Comparison of ENCODE assay signal across 8 cellular contexts in genomic region chr11:6438979-6439571, GRCh38.
DNase-seq lines count a peak whose midpoint lies in the region; ATAC-seq and TF ChIP-seq lines count a peak whose summit lies in the region.

No MANE protein-coding gene starts in this region.

- H3K9ac ChIP-seq in MM.1S (ENCODE audit: low read length): no peak overlapping the region

- no peak overlapping the region for H2AFZ ChIP-seq in MM.1S (ENCODE audit: low read length)

- no peak overlapping the region for H3K4me2 ChIP-seq in MM.1S (ENCODE audit: low read depth, low read length)

- ATAC-seq in HG02885 (IDR thresholded peaks at IDR 0.05; ENCODE audit: poor library complexity, unreplicated experiment): no peak

- H3K4me1 ChIP-seq in MM.1S (ENCODE audit: low read length): no peaks in the 10 kb centered on the region

- no peaks in the 10 kb centered on the region for H3K27me3 ChIP-seq in MM.1S (replicated peaks; ENCODE audit: insufficient read depth, low read length)

- H3K4me3 ChIP-seq in MM.1S (ENCODE audit: low read length): no peak overlapping the region

- H3K9me2 ChIP-seq in MM.1S (replicated peaks; ENCODE audit: insufficient read depth, low read length): no peaks in the 10 kb centered on the region

- no peaks in the 10 kb centered on the region for H3F3A ChIP-seq in MM.1S (ENCODE audit: insufficient read depth, low read length)

- no peaks in the 10 kb centered on the region for H4K20me1 ChIP-seq in MM.1S (ENCODE audit: insufficient read depth, low read length)

- H3K27ac ChIP-seq in MM.1S (ENCODE audit: low read length): no peak overlapping the region

- TF ChIP-seq CTCF in MM.1S (IDR thresholded peaks at IDR 0.05; ENCODE audit: low read length): peak; percentile 70

- DNase-seq in DMS79 treated with DMSO at 0.1 percent for 48 hours (lab: John Stamatoyannopoulos, UW) (peak; percentile 9), DMS79 (lab: John Stamatoyannopoulos, UW) (no peak), MM.1S (peak; percentile 37), SKM-1 (lab: John Stamatoyannopoulos, UW; ENCODE audit: unreplicated experiment) (peak; percentile 79), kidney tubule cell (ENCODE audit: low spot score) (peak; percentile 61)
- peak; percentile 21 for DNase-seq in central memory CD4-positive, alpha-beta T cell
- peak; percentile 47 for DNase-seq in stimulated activated CD8-positive, alpha-beta memory T cell treated with anti-CD3 and anti-CD28 coated beads, Interleukin-4, amount 100 ng/mL, for 48 hours

- H3K36me3 ChIP-seq in MM.1S (replicated peaks; ENCODE audit: insufficient read depth, low read length): no peaks in the 10 kb centered on the region

- H3K9me3 ChIP-seq in MM.1S (replicated peaks; ENCODE audit: insufficient read depth, low read length): no peaks in the 10 kb centered on the region

- H3K79me2 ChIP-seq in MM.1S (ENCODE audit: low read length): no peaks in the 10 kb centered on the region
